In the genomic region with DNA sequence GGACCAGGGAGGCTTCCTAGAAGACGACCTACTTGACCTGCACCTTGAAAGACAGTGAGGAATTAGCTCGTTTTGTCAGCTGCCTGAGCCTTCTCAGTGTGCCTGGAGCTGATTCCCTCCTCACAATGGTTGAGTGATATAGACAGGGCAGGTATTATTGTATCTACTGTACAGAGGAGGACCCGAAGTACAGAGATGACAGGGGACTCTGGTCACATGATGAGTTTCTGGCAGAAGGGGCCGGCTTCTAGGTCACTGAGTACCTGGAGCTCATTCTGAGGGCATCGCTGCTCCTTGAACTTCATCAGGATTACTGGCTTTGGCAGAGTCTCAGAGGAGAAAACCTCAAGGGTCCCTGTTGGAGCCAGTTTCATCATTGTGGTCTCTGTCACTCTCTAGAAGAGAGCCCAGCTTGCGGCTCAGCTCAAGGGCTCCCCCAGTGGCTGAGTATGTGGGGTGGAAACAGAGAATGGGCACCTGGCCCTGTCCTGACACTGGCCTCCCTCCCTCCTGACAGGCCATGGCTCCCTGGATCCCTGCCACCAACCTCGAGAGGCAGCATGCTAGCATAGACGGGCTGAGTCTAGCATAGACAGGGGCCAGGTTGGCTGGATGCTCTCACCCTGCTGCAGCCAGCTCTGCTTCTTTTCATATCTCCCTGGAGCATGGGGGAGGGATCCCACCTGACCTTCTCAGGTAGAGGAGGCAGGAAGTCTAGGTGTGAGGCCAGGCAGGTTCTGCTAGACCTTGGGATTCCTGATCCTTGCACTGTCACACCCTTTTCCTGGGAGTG, we compare ENCODE assay signal across 2 cellular contexts.
TF ChIP-seq lines count a peak whose summit lies in the region.

No MANE protein-coding gene starts in this region.

TF ChIP-seq in WTC11, 78 proteins besides CTCF, POLR2A, EP300 and RAD21 (continues in another document):
- no peak for TF ChIP-seq JUN (CRISPR knock-in tag; IDR thresholded peaks at IDR 0.05)
- TF ChIP-seq, protein P1, sequence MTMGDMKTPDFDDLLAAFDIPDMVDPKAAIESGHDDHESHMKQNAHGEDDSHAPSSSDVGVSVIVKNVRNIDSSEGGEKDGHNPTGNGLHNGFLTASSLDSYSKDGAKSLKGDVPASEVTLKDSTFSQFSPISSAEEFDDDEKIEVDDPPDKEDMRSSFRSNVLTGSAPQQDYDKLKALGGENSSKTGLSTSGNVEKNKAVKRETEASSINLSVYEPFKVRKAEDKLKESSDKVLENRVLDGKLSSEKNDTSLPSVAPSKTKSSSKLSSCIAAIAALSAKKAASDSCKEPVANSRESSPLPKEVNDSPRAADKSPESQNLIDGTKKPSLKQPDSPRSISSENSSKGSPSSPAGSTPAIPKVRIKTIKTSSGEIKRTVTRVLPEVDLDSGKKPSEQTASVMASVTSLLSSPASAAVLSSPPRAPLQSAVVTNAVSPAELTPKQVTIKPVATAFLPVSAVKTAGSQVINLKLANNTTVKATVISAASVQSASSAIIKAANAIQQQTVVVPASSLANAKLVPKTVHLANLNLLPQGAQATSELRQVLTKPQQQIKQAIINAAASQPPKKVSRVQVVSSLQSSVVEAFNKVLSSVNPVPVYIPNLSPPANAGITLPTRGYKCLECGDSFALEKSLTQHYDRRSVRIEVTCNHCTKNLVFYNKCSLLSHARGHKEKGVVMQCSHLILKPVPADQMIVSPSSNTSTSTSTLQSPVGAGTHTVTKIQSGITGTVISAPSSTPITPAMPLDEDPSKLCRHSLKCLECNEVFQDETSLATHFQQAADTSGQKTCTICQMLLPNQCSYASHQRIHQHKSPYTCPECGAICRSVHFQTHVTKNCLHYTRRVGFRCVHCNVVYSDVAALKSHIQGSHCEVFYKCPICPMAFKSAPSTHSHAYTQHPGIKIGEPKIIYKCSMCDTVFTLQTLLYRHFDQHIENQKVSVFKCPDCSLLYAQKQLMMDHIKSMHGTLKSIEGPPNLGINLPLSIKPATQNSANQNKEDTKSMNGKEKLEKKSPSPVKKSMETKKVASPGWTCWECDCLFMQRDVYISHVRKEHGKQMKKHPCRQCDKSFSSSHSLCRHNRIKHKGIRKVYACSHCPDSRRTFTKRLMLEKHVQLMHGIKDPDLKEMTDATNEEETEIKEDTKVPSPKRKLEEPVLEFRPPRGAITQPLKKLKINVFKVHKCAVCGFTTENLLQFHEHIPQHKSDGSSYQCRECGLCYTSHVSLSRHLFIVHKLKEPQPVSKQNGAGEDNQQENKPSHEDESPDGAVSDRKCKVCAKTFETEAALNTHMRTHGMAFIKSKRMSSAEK (CRISPR knock-in tag; IDR thresholded peaks at IDR 0.05; ENCODE audit: borderline replicate concordance), result no peak
- TF ChIP-seq ZBTB21 (CRISPR knock-in tag; IDR thresholded peaks at IDR 0.05; ENCODE audit: borderline replicate concordance), result no peak
- no peak for TF ChIP-seq AR (CRISPR knock-in tag; IDR thresholded peaks at IDR 0.05)
- TF ChIP-seq, protein P2, sequence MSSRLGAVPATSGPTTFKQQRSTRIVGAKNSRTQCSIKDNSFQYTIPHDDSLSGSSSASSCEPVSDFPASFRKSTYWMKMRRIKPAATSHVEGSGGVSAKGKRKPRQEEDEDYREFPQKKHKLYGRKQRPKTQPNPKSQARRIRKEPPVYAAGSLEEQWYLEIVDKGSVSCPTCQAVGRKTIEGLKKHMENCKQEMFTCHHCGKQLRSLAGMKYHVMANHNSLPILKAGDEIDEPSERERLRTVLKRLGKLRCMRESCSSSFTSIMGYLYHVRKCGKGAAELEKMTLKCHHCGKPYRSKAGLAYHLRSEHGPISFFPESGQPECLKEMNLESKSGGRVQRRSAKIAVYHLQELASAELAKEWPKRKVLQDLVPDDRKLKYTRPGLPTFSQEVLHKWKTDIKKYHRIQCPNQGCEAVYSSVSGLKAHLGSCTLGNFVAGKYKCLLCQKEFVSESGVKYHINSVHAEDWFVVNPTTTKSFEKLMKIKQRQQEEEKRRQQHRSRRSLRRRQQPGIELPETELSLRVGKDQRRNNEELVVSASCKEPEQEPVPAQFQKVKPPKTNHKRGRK (CRISPR knock-in tag; IDR thresholded peaks at IDR 0.05; ENCODE audit: borderline replicate concordance), result no peak
- TF ChIP-seq ATF2 (CRISPR knock-in tag; IDR thresholded peaks at IDR 0.05; ENCODE audit: borderline replicate concordance, low read depth), result no peak
- TF ChIP-seq HMGXB4 (CRISPR knock-in tag; IDR thresholded peaks at IDR 0.05), result 0 out of 2 replicates have a peak, but pooled peaks have one; percentile 46
- TF ChIP-seq ZNF121 (CRISPR knock-in tag; IDR thresholded peaks at IDR 0.05), result peak; percentile 98

TF ChIP-seq in H1, 55 proteins besides CTCF, POLR2A, EP300 and RAD21:
- no peak for TF ChIP-seq ATF2 (IDR thresholded peaks at IDR 0.05; ENCODE audit: low read length)
- TF ChIP-seq, protein P3, sequence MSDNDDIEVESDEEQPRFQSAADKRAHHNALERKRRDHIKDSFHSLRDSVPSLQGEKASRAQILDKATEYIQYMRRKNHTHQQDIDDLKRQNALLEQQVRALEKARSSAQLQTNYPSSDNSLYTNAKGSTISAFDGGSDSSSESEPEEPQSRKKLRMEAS (IDR thresholded peaks at IDR 0.05), result peak; percentile 41; the same call in 1 of the 2 replicates
- no peak for TF ChIP-seq EZH2 (IDR thresholded peaks at IDR 0.05; ENCODE audit: low read depth, low read length, severe bottlenecking)
- TF ChIP-seq RXRA (IDR thresholded peaks at IDR 0.05; ENCODE audit: insufficient read depth, low read depth, low read length), result no peak
- TF ChIP-seq GTF2F1 (IDR thresholded peaks at IDR 0.05; ENCODE audit: borderline replicate concordance, low read depth, low read length), result no peak
- peak; percentile 34; the same call in 1 of the 2 replicates for TF ChIP-seq KDM1A (IDR thresholded peaks at IDR 0.05; ENCODE audit: borderline replicate concordance, low read length)
- TF ChIP-seq TCF12 (IDR thresholded peaks at IDR 0.05; ENCODE audit: low read depth, low read length), result peak; percentile 52; the same call in 1 of the 2 replicates
- TF ChIP-seq SIN3A (conservative IDR thresholded peaks at IDR 0.05 in 1 of 2, IDR thresholded peaks at IDR 0.05 in 1 of 2; ENCODE audit: low read depth in 1 of 2, low read length in 2 of 2), result peak in 1 of 2 experiments; percentile 74; a peak in 1 of 4 replicates
- TF ChIP-seq BCL11A (IDR thresholded peaks at IDR 0.05; ENCODE audit: low read depth in 2 of 2, low read length in 2 of 2), result no peak
